ENCODE assay signal across 1 cellular context in the genomic region with DNA sequence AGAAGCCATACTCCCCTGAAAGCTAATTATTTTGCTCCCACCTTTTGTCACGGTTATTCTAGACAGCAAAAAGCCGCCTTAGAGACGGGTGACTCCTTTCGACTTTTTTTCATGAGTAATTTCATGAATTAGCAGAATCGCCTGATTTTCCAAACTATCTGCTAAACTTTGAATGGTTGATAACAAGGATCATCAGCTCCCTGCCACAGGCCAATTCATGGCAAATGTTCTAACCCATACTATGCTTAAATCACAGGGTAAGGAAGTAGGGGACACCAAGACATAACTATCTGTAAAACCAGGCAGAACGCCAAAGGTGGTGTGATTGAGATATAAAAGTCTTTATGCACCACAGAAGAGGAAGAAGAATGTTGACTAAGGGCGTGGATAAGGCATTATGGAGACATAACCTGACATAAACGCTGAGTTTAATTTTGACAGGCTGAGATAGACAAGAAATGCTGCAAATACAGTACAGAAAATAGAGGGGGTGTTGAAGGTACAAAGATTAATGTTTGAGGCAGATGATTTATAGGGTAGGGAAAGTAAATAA.
TF ChIP-seq lines count a peak whose summit lies in the region.

No MANE protein-coding gene starts in this region.

TF ChIP-seq in GM23338, 12 proteins besides CTCF, POLR2A, EP300 and RAD21 (continued from another document):
- TF ChIP-seq, protein P1, sequence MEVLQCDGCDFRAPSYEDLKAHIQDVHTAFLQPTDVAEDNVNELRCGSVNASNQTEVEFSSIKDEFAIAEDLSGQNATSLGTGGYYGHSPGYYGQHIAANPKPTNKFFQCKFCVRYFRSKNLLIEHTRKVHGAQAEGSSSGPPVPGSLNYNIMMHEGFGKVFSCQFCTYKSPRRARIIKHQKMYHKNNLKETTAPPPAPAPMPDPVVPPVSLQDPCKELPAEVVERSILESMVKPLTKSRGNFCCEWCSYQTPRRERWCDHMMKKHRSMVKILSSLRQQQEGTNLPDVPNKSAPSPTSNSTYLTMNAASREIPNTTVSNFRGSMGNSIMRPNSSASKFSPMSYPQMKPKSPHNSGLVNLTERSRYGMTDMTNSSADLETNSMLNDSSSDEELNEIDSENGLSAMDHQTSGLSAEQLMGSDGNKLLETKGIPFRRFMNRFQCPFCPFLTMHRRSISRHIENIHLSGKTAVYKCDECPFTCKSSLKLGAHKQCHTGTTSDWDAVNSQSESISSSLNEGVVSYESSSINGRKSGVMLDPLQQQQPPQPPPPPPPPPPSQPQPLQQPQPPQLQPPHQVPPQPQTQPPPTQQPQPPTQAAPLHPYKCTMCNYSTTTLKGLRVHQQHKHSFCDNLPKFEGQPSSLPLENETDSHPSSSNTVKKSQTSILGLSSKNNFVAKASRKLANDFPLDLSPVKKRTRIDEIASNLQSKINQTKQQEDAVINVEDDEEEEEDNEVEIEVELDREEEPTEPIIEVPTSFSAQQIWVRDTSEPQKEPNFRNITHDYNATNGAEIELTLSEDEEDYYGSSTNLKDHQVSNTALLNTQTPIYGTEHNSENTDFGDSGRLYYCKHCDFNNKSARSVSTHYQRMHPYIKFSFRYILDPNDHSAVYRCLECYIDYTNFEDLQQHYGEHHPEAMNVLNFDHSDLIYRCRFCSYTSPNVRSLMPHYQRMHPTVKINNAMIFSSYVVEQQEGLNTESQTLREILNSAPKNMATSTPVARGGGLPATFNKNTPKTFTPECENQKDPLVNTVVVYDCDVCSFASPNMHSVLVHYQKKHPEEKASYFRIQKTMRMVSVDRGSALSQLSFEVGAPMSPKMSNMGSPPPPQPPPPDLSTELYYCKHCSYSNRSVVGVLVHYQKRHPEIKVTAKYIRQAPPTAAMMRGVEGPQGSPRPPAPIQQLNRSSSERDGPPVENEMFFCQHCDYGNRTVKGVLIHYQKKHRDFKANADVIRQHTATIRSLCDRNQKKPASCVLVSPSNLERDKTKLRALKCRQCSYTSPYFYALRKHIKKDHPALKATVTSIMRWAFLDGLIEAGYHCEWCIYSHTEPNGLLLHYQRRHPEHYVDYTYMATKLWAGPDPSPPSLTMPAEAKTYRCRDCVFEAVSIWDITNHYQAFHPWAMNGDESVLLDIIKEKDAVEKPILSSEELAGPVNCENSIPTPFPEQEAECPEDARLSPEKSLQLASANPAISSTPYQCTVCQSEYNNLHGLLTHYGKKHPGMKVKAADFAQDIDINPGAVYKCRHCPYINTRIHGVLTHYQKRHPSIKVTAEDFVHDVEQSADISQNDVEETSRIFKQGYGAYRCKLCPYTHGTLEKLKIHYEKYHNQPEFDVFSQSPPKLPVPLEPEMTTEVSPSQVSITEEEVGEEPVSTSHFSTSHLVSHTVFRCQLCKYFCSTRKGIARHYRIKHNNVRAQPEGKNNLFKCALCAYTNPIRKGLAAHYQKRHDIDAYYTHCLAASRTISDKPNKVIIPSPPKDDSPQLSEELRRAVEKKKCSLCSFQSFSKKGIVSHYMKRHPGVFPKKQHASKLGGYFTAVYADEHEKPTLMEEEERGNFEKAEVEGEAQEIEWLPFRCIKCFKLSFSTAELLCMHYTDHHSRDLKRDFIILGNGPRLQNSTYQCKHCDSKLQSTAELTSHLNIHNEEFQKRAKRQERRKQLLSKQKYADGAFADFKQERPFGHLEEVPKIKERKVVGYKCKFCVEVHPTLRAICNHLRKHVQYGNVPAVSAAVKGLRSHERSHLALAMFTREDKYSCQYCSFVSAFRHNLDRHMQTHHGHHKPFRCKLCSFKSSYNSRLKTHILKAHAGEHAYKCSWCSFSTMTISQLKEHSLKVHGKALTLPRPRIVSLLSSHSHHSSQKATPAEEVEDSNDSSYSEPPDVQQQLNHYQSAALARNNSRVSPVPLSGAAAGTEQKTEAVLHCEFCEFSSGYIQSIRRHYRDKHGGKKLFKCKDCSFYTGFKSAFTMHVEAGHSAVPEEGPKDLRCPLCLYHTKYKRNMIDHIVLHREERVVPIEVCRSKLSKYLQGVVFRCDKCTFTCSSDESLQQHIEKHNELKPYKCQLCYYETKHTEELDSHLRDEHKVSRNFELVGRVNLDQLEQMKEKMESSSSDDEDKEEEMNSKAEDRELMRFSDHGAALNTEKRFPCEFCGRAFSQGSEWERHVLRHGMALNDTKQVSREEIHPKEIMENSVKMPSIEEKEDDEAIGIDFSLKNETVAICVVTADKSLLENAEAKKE (CRISPR knock-in tag; IDR thresholded peaks at IDR 0.05) = no peak
- TF ChIP-seq NANOG (IDR thresholded peaks at IDR 0.05; ENCODE audit: borderline replicate concordance) (no peak), ZNF114 (CRISPR knock-in tag; IDR thresholded peaks at IDR 0.05) (no peak), EZH2 (IDR thresholded peaks at IDR 0.05; ENCODE audit: low read depth, unreplicated experiment) (no peak)
- TF ChIP-seq, protein P2, sequence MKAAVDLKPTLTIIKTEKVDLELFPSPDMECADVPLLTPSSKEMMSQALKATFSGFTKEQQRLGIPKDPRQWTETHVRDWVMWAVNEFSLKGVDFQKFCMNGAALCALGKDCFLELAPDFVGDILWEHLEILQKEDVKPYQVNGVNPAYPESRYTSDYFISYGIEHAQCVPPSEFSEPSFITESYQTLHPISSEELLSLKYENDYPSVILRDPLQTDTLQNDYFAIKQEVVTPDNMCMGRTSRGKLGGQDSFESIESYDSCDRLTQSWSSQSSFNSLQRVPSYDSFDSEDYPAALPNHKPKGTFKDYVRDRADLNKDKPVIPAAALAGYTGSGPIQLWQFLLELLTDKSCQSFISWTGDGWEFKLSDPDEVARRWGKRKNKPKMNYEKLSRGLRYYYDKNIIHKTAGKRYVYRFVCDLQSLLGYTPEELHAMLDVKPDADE (IDR thresholded peaks at IDR 0.05) = no peak
TF ChIP-seq in GM23338: peak in this region for 0.
